In genomic region chr2:128501700-128502099, GRCh38 we compare ENCODE assay signal across 18 cellular contexts.
DNase-seq lines count a peak whose midpoint lies in the region; ATAC-seq and TF ChIP-seq lines count a peak whose summit lies in the region.
"Had no signal": no experiment of that assay in that cellular context is flagged by ENCODE, and none has a peak within 500 bp of the region (broad histone marks: within the 10 kb centered on the region; RNA-seq: fewer than 3 reads in every experiment).

No MANE protein-coding gene starts in this region.

- no peaks in the 10 kb centered on the region for H3K79me2 ChIP-seq in Loucy (ENCODE audit: insufficient read depth, low read length)

- H3K9me3 ChIP-seq in Loucy (ENCODE audit: insufficient read depth, low read depth, low read length): no peaks in the 10 kb centered on the region
- H3K9me3 ChIP-seq: MG63, Peyer's patch had no signal

- no peaks in the 10 kb centered on the region for H3K27me3 ChIP-seq in Loucy (ENCODE audit: insufficient read depth, low read length, poor library complexity, severe bottlenecking)
- H3K27me3 ChIP-seq: MG63, Peyer's patch had no signal

- no peak for DNase-seq in left ventricle myocardium superior
- no peak for DNase-seq in left cardiac atrium
- DNase-seq in posterior vena cava (ENCODE audit: low spot score): peak; percentile 54
- DNase-seq in MV-4-11 (lab: John Stamatoyannopoulos, UW): no peak
- no peak for DNase-seq in HK-2 (ENCODE audit: unreplicated experiment)
- DNase-seq in NCI-H82 treated with DMSO at 0.1 percent for 48 hours (lab: John Stamatoyannopoulos, UW; ENCODE audit: unreplicated experiment): no peak
- DNase-seq: Karpas-422, MG63, NCI-H1092, NCI-H1436 treated with DMSO at 0.1 percent for 48 hours, NCI-H2029, NCI-H2171, NCI-H446, NCI-H69 had no signal

- no peaks in the 10 kb centered on the region for H3K9me2 ChIP-seq in Loucy (replicated peaks; ENCODE audit: low read depth, low read length)

- peak; percentile 37 for ATAC-seq in left ventricle myocardium superior
- ATAC-seq in left cardiac atrium: no peak
- ATAC-seq: GM23338, Right ventricle myocardium inferior had no signal

- TF ChIP-seq CTCF in Loucy (conservative IDR thresholded peaks at IDR 0.05; ENCODE audit: low read length): no peak

- intact Hi-C loops in left ventricle myocardium superior (cut with micrococcal nuclease): no loop called here
- intact Hi-C loops in left cardiac atrium (cut with DNase I): no loop called here
- intact Hi-C loops in posterior vena cava (cut with DNase I): no loop called here

- H3K36me3 ChIP-seq in Loucy (ENCODE audit: insufficient read depth, low read length): no peaks in the 10 kb centered on the region
- H3K36me3 ChIP-seq: MG63, Peyer's patch had no signal

- no peak overlapping the region for H2AFZ ChIP-seq in Loucy (ENCODE audit: low read length)
- H2AFZ ChIP-seq: GM23338 had no signal

- peak overlapping the region; percentile 45 for H3K9ac ChIP-seq in Loucy (ENCODE audit: low read depth, low read length, poor library complexity, severe bottlenecking)

- no peak overlapping the region for H3K4me3 ChIP-seq in Loucy (ENCODE audit: low read length, poor library complexity, severe bottlenecking)
- H3K4me3 ChIP-seq: GM23338, MG63, Peyer's patch had no signal

- no peaks in the 10 kb centered on the region for H3F3A ChIP-seq in Loucy (ENCODE audit: low read depth)

- peaks cover 74% of the 10 kb centered on the region for H3K4me1 ChIP-seq in Loucy (ENCODE audit: insufficient read depth, low read length, poor library complexity, severe bottlenecking)

- no peaks in the 10 kb centered on the region for H4K20me1 ChIP-seq in Loucy (ENCODE audit: insufficient read depth, low read length, poor library complexity, severe bottlenecking)

- H3K4me2 ChIP-seq in Loucy (ENCODE audit: low read depth, low read length, poor library complexity, severe bottlenecking): no peak overlapping the region
- H3K4me2 ChIP-seq: GM23338 had no signal
